13 cellular contexts compared by ENCODE assay signal in genomic region chr16:65249768-65250167, GRCh38.
A peak's percentile ranks its signal among the peaks of the same experiment; 100 is the strongest.
DNase-seq lines count a peak whose midpoint lies in the region; TF ChIP-seq lines count a peak whose summit lies in the region.
"Had no signal": no experiment of that assay in that cellular context is flagged by ENCODE, and none has a peak within 500 bp of the region (broad histone marks: within the 10 kb centered on the region; RNA-seq: fewer than 3 reads in every experiment).

No MANE protein-coding gene starts in this region.

- H3K4me3 Mint-ChIP-seq in activated naive CD4-positive, alpha-beta T cell treated with anti-CD3 and anti-CD28 coated beads, Interleukin-2, amount 10 ng/mL, durations not matched to agents 7 days and 5 days = no peak overlapping the region
- H3K4me3 Mint-ChIP-seq: neural crest cell had no signal

- POLR2A ChIA-PET in A673 (lab: Charles Lee; ENCODE audit: low non-redundant PET) = no interaction called here

- H3K79me2 ChIP-seq in parathyroid adenoma = no peaks in the 10 kb centered on the region

- H3K36me3 ChIP-seq in parathyroid adenoma (ENCODE audit: control insufficient read depth, insufficient read depth, low read length) = no peaks in the 10 kb centered on the region
- H3K36me3 ChIP-seq in A673 (ENCODE audit: insufficient read depth, low read length, poor library complexity, severe bottlenecking) = no peaks in the 10 kb centered on the region
- no peaks in the 10 kb centered on the region for H3K36me3 ChIP-seq in MG63

- H3K27ac Mint-ChIP-seq in activated naive CD4-positive, alpha-beta T cell treated with anti-CD3 and anti-CD28 coated beads, Interleukin-2, amount 10 ng/mL, durations not matched to agents 7 days and 5 days = no peak overlapping the region

- no TSS peak for BruUV-seq in A673 (replicated peaks; lab: Mats Ljungman, UMichigan)

- no peak overlapping the region for H3K4me2 ChIP-seq in parathyroid adenoma (ENCODE audit: low read length)

- H3K36me3 Mint-ChIP-seq in activated naive CD4-positive, alpha-beta T cell treated with anti-CD3 and anti-CD28 coated beads, Interleukin-2, amount 10 ng/mL, durations not matched to agents 7 days and 5 days = no peaks in the 10 kb centered on the region

- H3K9ac ChIP-seq in parathyroid adenoma = no peak overlapping the region

- DNase-seq in AG10803 (ENCODE audit: low read depth) (peak; percentile 31), coronary artery (ENCODE audit: low spot score) (peak; percentile 87), islet precursor cell (peak; percentile 73), A673 (ENCODE audit: low spot score) (no peak), MG63 (no peak), NCI-H1105 treated with DMSO at 0.1 percent for 48 hours (lab: John Stamatoyannopoulos, UW) (no peak)
- DNase-seq in activated naive CD4-positive, alpha-beta T cell treated with anti-CD3 and anti-CD28 coated beads, Interleukin-2, amount 10 ng/mL, durations not matched to agents 7 days and 5 days = no peak
- DNase-seq: DMS153, Karpas-422, PC-3, substantia nigra had no signal

- no peaks in the 10 kb centered on the region for H3K4me1 Mint-ChIP-seq in activated naive CD4-positive, alpha-beta T cell treated with anti-CD3 and anti-CD28 coated beads, Interleukin-2, amount 10 ng/mL, durations not matched to agents 7 days and 5 days
- H3K4me1 Mint-ChIP-seq: neural crest cell had no signal

- no peaks in the 10 kb centered on the region for H3K9me3 ChIP-seq in parathyroid adenoma (ENCODE audit: control insufficient read depth, low read length)
- H3K9me3 ChIP-seq in A673 (ENCODE audit: low read depth, low read length, poor library complexity, severe bottlenecking) = no peaks in the 10 kb centered on the region
- no peaks in the 10 kb centered on the region for H3K9me3 ChIP-seq in MG63

- TF ChIP-seq CTCF in AG10803 (conservative IDR thresholded peaks at IDR 0.05; ENCODE audit: low read length) (no peak), coronary artery (IDR thresholded peaks at IDR 0.05) (no peak), parathyroid adenoma (IDR thresholded peaks at IDR 0.05) (no peak), A673 (conservative IDR thresholded peaks at IDR 0.05; ENCODE audit: low read depth, low read length) (no peak)

- no peaks in the 10 kb centered on the region for H3K27me3 Mint-ChIP-seq in activated naive CD4-positive, alpha-beta T cell treated with anti-CD3 and anti-CD28 coated beads, Interleukin-2, amount 10 ng/mL, durations not matched to agents 7 days and 5 days

- peaks cover 7% of the 10 kb centered on the region for H3K9me3 Mint-ChIP-seq in activated naive CD4-positive, alpha-beta T cell treated with anti-CD3 and anti-CD28 coated beads, Interleukin-2, amount 10 ng/mL, durations not matched to agents 7 days and 5 days
- H3K9me3 Mint-ChIP-seq: neural crest cell had no signal

- CTCF ChIA-PET in activated naive CD4-positive, alpha-beta T cell treated with anti-CD3 and anti-CD28 coated beads, Interleukin-2, amount 10 ng/mL, durations not matched to agents 7 days and 5 days (lab: Charles Lee) = no interaction called here
- CTCF ChIA-PET in A673 (lab: Charles Lee) = no interaction called here

- no peak overlapping the region for H3K4me3 ChIP-seq in AG10803 (ENCODE audit: low read length)
- peak overlapping the region; percentile 19 for H3K4me3 ChIP-seq in coronary artery
- no peak overlapping the region for H3K4me3 ChIP-seq in parathyroid adenoma (ENCODE audit: low read depth, low read length)
- H3K4me3 ChIP-seq in A673 (ENCODE audit: low read depth, low read length, poor library complexity, severe bottlenecking) = no peak overlapping the region
- no peak overlapping the region for H3K4me3 ChIP-seq in MG63

- peak overlapping the region; percentile 56 to 78 for H3K27ac ChIP-seq in coronary artery
- H3K27ac ChIP-seq in parathyroid adenoma = no peak overlapping the region
- no peak overlapping the region for H3K27ac ChIP-seq in A673 (ENCODE audit: low read depth, low read length, poor library complexity, severe bottlenecking)

- intact Hi-C loops in A673 (cut with micrococcal nuclease; ENCODE audit: unreplicated experiment) = no loop called here

- H3K4me1 ChIP-seq in parathyroid adenoma = no peaks in the 10 kb centered on the region
- H3K4me1 ChIP-seq in A673 (ENCODE audit: insufficient read depth, low read length, poor library complexity, severe bottlenecking) = no peaks in the 10 kb centered on the region

- H2AFZ ChIP-seq in parathyroid adenoma = peak overlapping the region; percentile 6

- H3K27me3 ChIP-seq in parathyroid adenoma (ENCODE audit: control insufficient read depth, insufficient read depth, low read length) (no peaks in the 10 kb centered on the region), A673 (replicated peaks; ENCODE audit: insufficient read depth, low read depth, low read length, poor library complexity) (no peaks in the 10 kb centered on the region), MG63 (no peaks in the 10 kb centered on the region)

Comparison
In these comparisons a context has a peak if more than half of its experiments do, and no peak if none do; other contexts are left out.
1. DNase-seq: peak in AG10803 (single experiment), coronary artery (single experiment) and islet precursor cell (single experiment); none in activated naive CD4-positive, alpha-beta T cell treated with anti-CD3 and anti-CD28 coated beads, Interleukin-2, amount 10 ng/mL, durations not matched to agents 7 days and 5 days (single experiment), A673 (single experiment), MG63 (single experiment) and NCI-H1105 treated with DMSO at 0.1 percent for 48 hours (single experiment).
2. H3K27ac ChIP-seq: peak in coronary artery (2 of 2); none in parathyroid adenoma (single experiment) and A673 (single experiment).